2 cellular contexts compared by ENCODE assay signal in genomic region chr12:57606821-57607220, GRCh38.
TF ChIP-seq lines count a peak whose summit lies in the region.

No MANE protein-coding gene starts in this region.

TF ChIP-seq in K562, 482 proteins besides CTCF, POLR2A, EP300 and RAD21:
- TF ChIP-seq TAL1 (IDR thresholded peaks at IDR 0.05) = no peak
- TF ChIP-seq ZNF780A (CRISPR knock-in tag; IDR thresholded peaks at IDR 0.05) = no peak
- no peak for TF ChIP-seq CTCFL (IDR thresholded peaks at IDR 0.05; ENCODE audit: borderline replicate concordance, insufficient read depth, low read depth, low read length, poor library complexity, severe bottlenecking)
- TF ChIP-seq BDP1 (IDR thresholded peaks at IDR 0.05; ENCODE audit: insufficient read depth, insufficient read length) = no peak
- TF ChIP-seq BRF1 (IDR thresholded peaks at IDR 0.05; ENCODE audit: borderline replicate concordance, extremely low read depth, insufficient read length) = no peak
- no peak for TF ChIP-seq XRCC5 (IDR thresholded peaks at IDR 0.05; ENCODE audit: low read depth, low read length)
- no peak for TF ChIP-seq TSHZ1 (CRISPR knock-in tag; IDR thresholded peaks at IDR 0.05)
- TF ChIP-seq, protein P1, sequence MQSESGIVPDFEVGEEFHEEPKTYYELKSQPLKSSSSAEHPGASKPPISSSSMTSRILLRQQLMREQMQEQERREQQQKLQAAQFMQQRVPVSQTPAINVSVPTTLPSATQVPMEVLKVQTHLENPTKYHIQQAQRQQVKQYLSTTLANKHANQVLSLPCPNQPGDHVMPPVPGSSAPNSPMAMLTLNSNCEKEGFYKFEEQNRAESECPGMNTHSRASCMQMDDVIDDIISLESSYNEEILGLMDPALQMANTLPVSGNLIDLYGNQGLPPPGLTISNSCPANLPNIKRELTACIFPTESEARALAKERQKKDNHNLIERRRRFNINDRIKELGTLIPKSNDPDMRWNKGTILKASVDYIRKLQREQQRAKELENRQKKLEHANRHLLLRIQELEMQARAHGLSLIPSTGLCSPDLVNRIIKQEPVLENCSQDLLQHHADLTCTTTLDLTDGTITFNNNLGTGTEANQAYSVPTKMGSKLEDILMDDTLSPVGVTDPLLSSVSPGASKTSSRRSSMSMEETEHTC (IDR thresholded peaks at IDR 0.05) = no peak
- no peak for TF ChIP-seq MCM3 (IDR thresholded peaks at IDR 0.05)
TF ChIP-seq in K562: peak in this region for 0.

TF ChIP-seq in SK-N-SH treated with all-trans-retinoic acid at 6 μM for 48 hours, 23 proteins besides CTCF, POLR2A, EP300 and RAD21:
- TF ChIP-seq PPARA (CRISPR knock-in tag; IDR thresholded peaks at IDR 0.05; ENCODE audit: borderline replicate concordance) = no peak
- TF ChIP-seq ZFP30 (CRISPR knock-in tag; IDR thresholded peaks at IDR 0.05) = no peak
- TF ChIP-seq ESRRG (CRISPR knock-in tag; IDR thresholded peaks at IDR 0.05) = no peak
- TF ChIP-seq BACH2 (CRISPR knock-in tag; IDR thresholded peaks at IDR 0.05; ENCODE audit: borderline replicate concordance) = no peak
- TF ChIP-seq ZNF8 (CRISPR knock-in tag; IDR thresholded peaks at IDR 0.05) = no peak
- TF ChIP-seq, protein P2, sequence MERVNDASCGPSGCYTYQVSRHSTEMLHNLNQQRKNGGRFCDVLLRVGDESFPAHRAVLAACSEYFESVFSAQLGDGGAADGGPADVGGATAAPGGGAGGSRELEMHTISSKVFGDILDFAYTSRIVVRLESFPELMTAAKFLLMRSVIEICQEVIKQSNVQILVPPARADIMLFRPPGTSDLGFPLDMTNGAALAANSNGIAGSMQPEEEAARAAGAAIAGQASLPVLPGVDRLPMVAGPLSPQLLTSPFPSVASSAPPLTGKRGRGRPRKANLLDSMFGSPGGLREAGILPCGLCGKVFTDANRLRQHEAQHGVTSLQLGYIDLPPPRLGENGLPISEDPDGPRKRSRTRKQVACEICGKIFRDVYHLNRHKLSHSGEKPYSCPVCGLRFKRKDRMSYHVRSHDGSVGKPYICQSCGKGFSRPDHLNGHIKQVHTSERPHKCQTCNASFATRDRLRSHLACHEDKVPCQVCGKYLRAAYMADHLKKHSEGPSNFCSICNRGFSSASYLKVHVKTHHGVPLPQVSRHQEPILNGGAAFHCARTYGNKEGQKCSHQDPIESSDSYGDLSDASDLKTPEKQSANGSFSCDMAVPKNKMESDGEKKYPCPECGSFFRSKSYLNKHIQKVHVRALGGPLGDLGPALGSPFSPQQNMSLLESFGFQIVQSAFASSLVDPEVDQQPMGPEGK (CRISPR knock-in tag; IDR thresholded peaks at IDR 0.05; ENCODE audit: borderline replicate concordance) = no peak
- TF ChIP-seq SNAI2 (CRISPR knock-in tag; IDR thresholded peaks at IDR 0.05) = no peak
- TF ChIP-seq ZNF565 (CRISPR knock-in tag; conservative IDR thresholded peaks at IDR 0.05; ENCODE audit: low read depth) = no peak
- no peak for TF ChIP-seq TCF4 (CRISPR knock-in tag; IDR thresholded peaks at IDR 0.05; ENCODE audit: borderline replicate concordance)
- no peak for TF ChIP-seq ZNF70 (CRISPR knock-in tag; IDR thresholded peaks at IDR 0.05)
- TF ChIP-seq GLIS3 (CRISPR knock-in tag; IDR thresholded peaks at IDR 0.05) = no peak
- TF ChIP-seq OSR1 (CRISPR knock-in tag; IDR thresholded peaks at IDR 0.05) = no peak
- TF ChIP-seq CSDC2 (CRISPR knock-in tag; IDR thresholded peaks at IDR 0.05) = no peak
- TF ChIP-seq ZC3H10 (CRISPR knock-in tag; IDR thresholded peaks at IDR 0.05) = no peak
- no peak for TF ChIP-seq ZFP3 (CRISPR knock-in tag; IDR thresholded peaks at IDR 0.05)
- TF ChIP-seq POU6F1 (CRISPR knock-in tag; IDR thresholded peaks at IDR 0.05; ENCODE audit: borderline replicate concordance, low read depth) = no peak
- TF ChIP-seq, protein P3, sequence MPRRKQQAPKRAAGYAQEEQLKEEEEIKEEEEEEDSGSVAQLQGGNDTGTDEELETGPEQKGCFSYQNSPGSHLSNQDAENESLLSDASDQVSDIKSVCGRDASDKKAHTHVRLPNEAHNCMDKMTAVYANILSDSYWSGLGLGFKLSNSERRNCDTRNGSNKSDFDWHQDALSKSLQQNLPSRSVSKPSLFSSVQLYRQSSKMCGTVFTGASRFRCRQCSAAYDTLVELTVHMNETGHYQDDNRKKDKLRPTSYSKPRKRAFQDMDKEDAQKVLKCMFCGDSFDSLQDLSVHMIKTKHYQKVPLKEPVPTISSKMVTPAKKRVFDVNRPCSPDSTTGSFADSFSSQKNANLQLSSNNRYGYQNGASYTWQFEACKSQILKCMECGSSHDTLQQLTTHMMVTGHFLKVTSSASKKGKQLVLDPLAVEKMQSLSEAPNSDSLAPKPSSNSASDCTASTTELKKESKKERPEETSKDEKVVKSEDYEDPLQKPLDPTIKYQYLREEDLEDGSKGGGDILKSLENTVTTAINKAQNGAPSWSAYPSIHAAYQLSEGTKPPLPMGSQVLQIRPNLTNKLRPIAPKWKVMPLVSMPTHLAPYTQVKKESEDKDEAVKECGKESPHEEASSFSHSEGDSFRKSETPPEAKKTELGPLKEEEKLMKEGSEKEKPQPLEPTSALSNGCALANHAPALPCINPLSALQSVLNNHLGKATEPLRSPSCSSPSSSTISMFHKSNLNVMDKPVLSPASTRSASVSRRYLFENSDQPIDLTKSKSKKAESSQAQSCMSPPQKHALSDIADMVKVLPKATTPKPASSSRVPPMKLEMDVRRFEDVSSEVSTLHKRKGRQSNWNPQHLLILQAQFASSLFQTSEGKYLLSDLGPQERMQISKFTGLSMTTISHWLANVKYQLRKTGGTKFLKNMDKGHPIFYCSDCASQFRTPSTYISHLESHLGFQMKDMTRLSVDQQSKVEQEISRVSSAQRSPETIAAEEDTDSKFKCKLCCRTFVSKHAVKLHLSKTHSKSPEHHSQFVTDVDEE (CRISPR knock-in tag; IDR thresholded peaks at IDR 0.05) = no peak
- TF ChIP-seq CSRNP3 (CRISPR knock-in tag; IDR thresholded peaks at IDR 0.05) = no peak
- TF ChIP-seq, protein P4, sequence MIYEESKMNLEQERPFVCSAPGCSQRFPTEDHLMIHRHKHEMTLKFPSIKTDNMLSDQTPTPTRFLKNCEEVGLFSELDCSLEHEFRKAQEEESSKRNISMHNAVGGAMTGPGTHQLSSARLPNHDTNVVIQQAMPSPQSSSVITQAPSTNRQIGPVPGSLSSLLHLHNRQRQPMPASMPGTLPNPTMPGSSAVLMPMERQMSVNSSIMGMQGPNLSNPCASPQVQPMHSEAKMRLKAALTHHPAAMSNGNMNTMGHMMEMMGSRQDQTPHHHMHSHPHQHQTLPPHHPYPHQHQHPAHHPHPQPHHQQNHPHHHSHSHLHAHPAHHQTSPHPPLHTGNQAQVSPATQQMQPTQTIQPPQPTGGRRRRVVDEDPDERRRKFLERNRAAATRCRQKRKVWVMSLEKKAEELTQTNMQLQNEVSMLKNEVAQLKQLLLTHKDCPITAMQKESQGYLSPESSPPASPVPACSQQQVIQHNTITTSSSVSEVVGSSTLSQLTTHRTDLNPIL (CRISPR knock-in tag; IDR thresholded peaks at IDR 0.05; ENCODE audit: low read depth) = no peak
- TF ChIP-seq TOX (CRISPR knock-in tag; IDR thresholded peaks at IDR 0.05; ENCODE audit: borderline replicate concordance) = no peak
